ENCODE assay signal across 14 cellular contexts in the genomic region with DNA sequence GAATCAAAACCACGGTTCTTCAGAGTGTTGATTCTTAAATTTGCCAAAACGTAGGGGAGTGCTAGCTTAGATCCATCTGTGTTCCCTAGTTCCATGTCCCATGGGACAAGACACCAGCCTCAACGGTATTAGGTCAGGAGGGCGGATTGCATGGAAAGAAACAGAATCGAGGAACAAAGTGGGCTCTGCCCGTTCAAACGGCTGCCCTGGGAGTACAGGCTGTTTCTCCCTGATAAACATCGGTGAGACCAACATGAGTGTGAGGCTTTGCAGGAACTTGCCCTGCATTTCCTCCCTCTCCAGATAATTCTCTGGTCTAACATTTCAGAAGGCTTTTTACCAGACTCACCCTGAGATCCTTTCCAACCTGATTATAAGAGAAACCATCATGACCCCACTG.
DNase-seq lines count a peak whose midpoint lies in the region; ATAC-seq and TF ChIP-seq lines count a peak whose summit lies in the region.
"Had no signal": no experiment of that assay in that cellular context is flagged by ENCODE, and none has a peak within 500 bp of the region (broad histone marks: within the 10 kb centered on the region; RNA-seq: fewer than 3 reads in every experiment).

No MANE protein-coding gene starts in this region.

- H3K27me3 Mint-ChIP-seq in activated CD4-positive, alpha-beta T cell treated with anti-CD3 and anti-CD28 coated beads, Interleukin-2, amount 10 ng/mL, durations not matched to agents 7 days and 5 days = peaks cover 14% of the 10 kb centered on the region
- H3K27me3 Mint-ChIP-seq in activated T-helper 2 cell treated with anti-CD3 and anti-CD28 coated beads, Interferon-gamma antibody, Interleukin-2, Interleukin-4, amounts not matched to agents 10 μg/mL and 5 μg/mL and 100 μg/mL, durations not matched to agents 14 hours and 24 hours and 36 hours (ENCODE audit: low read depth) = no peaks in the 10 kb centered on the region

- TF ChIP-seq CTCF in hepatocyte (IDR thresholded peaks at IDR 0.05; ENCODE audit: poor library complexity) = no peak
- no peak for TF ChIP-seq CTCF in MM.1S (IDR thresholded peaks at IDR 0.05; ENCODE audit: low read length)

- H3K4me3 ChIP-seq in hepatocyte (no peak overlapping the region), stomach smooth muscle (ENCODE audit: low read length in 2 of 2) (peak overlapping the region in 1 of 2 donors; percentile 22), MM.1S (ENCODE audit: low read length) (no peak overlapping the region)
- H3K4me3 ChIP-seq: ovary had no signal

- intact Hi-C loops in activated T-helper 2 cell treated with anti-CD3 and anti-CD28 coated beads, Interferon-gamma antibody, Interleukin-2, Interleukin-4, amounts not matched to agents 10 μg/mL and 5 μg/mL and 100 μg/mL, durations not matched to agents 14 hours and 24 hours and 36 hours (cut with micrococcal nuclease) = no loop called here

- no peaks in the 10 kb centered on the region for H3K36me3 ChIP-seq in hepatocyte (replicated peaks; ENCODE audit: insufficient read depth, low read depth)
- peaks cover 0 to 4% of the 10 kb centered on the region in 2 donors for H3K36me3 ChIP-seq in stomach smooth muscle (ENCODE audit: control insufficient read depth in 2 of 2, insufficient read depth in 2 of 2, low read length in 2 of 2)
- no peaks in the 10 kb centered on the region for H3K36me3 ChIP-seq in MM.1S (replicated peaks; ENCODE audit: insufficient read depth, low read length)
- H3K36me3 ChIP-seq: ovary had no signal

- H3K9me3 ChIP-seq in hepatocyte (ENCODE audit: low read depth) (no peaks in the 10 kb centered on the region), stomach smooth muscle (ENCODE audit: control insufficient read depth in 2 of 2, low read length in 2 of 2) (no peaks in the 10 kb centered on the region), MM.1S (replicated peaks; ENCODE audit: insufficient read depth, low read length) (no peaks in the 10 kb centered on the region)
- H3K9me3 ChIP-seq: ovary had no signal

- 59% methylated on average over 8 of the region's 8 CpGs for whole genome bisulfite sequencing in hepatocyte (ENCODE audit: low lambda C conversion rate, missing lambda C conversion rate)

- H3K27ac ChIP-seq in hepatocyte = peak overlapping the region; percentile 73
- peak overlapping the region; percentile 64 for H3K27ac ChIP-seq in stomach smooth muscle (ENCODE audit: low read length)
- no peak overlapping the region for H3K27ac ChIP-seq in MM.1S (ENCODE audit: low read length)
- H3K27ac ChIP-seq: KMS-11, ovary had no signal

- H2AFZ ChIP-seq in hepatocyte (no peak overlapping the region), MM.1S (ENCODE audit: low read length) (no peak overlapping the region)

- CTCF ChIA-PET in activated CD4-positive, alpha-beta T cell treated with anti-CD3 and anti-CD28 coated beads, Interleukin-2, amount 10 ng/mL, durations not matched to agents 7 days and 5 days (lab: Charles Lee) = interaction anchor here (1.0 kb wide), 1 partner anchor 11 kb away, joined by 3 read pairs; no protein-coding TSS in a partner anchor

- peak overlapping the region; percentile 32 for H3K4me2 ChIP-seq in hepatocyte
- no peak overlapping the region for H3K4me2 ChIP-seq in MM.1S (ENCODE audit: low read depth, low read length)
- H3K4me2 ChIP-seq: KMS-11 had no signal

- H3K9me3 Mint-ChIP-seq in activated CD4-positive, alpha-beta T cell treated with anti-CD3 and anti-CD28 coated beads, Interleukin-2, amount 10 ng/mL, durations not matched to agents 7 days and 5 days = no peaks in the 10 kb centered on the region
- H3K9me3 Mint-ChIP-seq in activated T-helper 2 cell treated with anti-CD3 and anti-CD28 coated beads, Interferon-gamma antibody, Interleukin-2, Interleukin-4, amounts not matched to agents 10 μg/mL and 5 μg/mL and 100 μg/mL, durations not matched to agents 14 hours and 24 hours and 36 hours = no peaks in the 10 kb centered on the region
- H3K9me3 Mint-ChIP-seq: CD4-positive, alpha-beta memory T cell had no signal

- H3K9ac ChIP-seq in stomach smooth muscle (ENCODE audit: low read length in 2 of 2) (peak overlapping the region in 1 of 2 donors; percentile 20), MM.1S (ENCODE audit: low read length) (no peak overlapping the region)
- H3K9ac ChIP-seq: KMS-11 had no signal

- no peak overlapping the region for H3K27ac Mint-ChIP-seq in activated CD4-positive, alpha-beta T cell treated with anti-CD3 and anti-CD28 coated beads, Interleukin-2, amount 10 ng/mL, durations not matched to agents 7 days and 5 days
- no peak overlapping the region for H3K27ac Mint-ChIP-seq in activated T-helper 2 cell treated with anti-CD3 and anti-CD28 coated beads, Interferon-gamma antibody, Interleukin-2, Interleukin-4, amounts not matched to agents 10 μg/mL and 5 μg/mL and 100 μg/mL, durations not matched to agents 14 hours and 24 hours and 36 hours
- H3K27ac Mint-ChIP-seq: CD4-positive, alpha-beta memory T cell had no signal

- POLR2A ChIA-PET in activated CD4-positive, alpha-beta T cell treated with anti-CD3 and anti-CD28 coated beads, Interleukin-2, amount 10 ng/mL, durations not matched to agents 7 days and 5 days (lab: Charles Lee) = no interaction called here

- H3K79me2 ChIP-seq in hepatocyte (peaks cover 58% of the 10 kb centered on the region), MM.1S (ENCODE audit: low read length) (no peaks in the 10 kb centered on the region)

- ATAC-seq in HG03196 (IDR thresholded peaks at IDR 0.05; ENCODE audit: unreplicated experiment) (no peak), HG02938 (IDR thresholded peaks at IDR 0.05; ENCODE audit: unreplicated experiment) (no peak)

- H3K4me3 Mint-ChIP-seq in activated CD4-positive, alpha-beta T cell treated with anti-CD3 and anti-CD28 coated beads, Interleukin-2, amount 10 ng/mL, durations not matched to agents 7 days and 5 days = peak overlapping the region; percentile 44
- peak overlapping the region; percentile 30 for H3K4me3 Mint-ChIP-seq in activated T-helper 2 cell treated with anti-CD3 and anti-CD28 coated beads, Interferon-gamma antibody, Interleukin-2, Interleukin-4, amounts not matched to agents 10 μg/mL and 5 μg/mL and 100 μg/mL, durations not matched to agents 14 hours and 24 hours and 36 hours (ENCODE audit: low read depth)

- peaks cover 7% of the 10 kb centered on the region for H3K4me1 ChIP-seq in hepatocyte (ENCODE audit: insufficient read depth)
- H3K4me1 ChIP-seq in stomach smooth muscle (ENCODE audit: control insufficient read depth, insufficient read depth, low read length) = peaks cover 55% of the 10 kb centered on the region
- no peaks in the 10 kb centered on the region for H3K4me1 ChIP-seq in MM.1S (ENCODE audit: low read length)

- no peak for DNase-seq in activated CD4-positive, alpha-beta T cell treated with anti-CD3 and anti-CD28 coated beads, Interleukin-2, amount 10 ng/mL, durations not matched to agents 7 days and 5 days
- no peak for DNase-seq in activated CD4-positive, alpha-beta T cell treated with anti-CD3 and anti-CD28 coated beads, Interleukin-2, amount 50 U/mL, for 48 hours
- no peak for DNase-seq in activated T-helper 2 cell treated with anti-CD3 and anti-CD28 coated beads, Interferon-gamma antibody, Interleukin-2, Interleukin-4, amounts not matched to agents 10 μg/mL and 5 μg/mL and 100 μg/mL, durations not matched to agents 14 hours and 24 hours and 36 hours (ENCODE audit: low spot score)
- DNase-seq in hepatocyte (ENCODE audit: low spot score) (no peak), MM.1S (no peak)
- DNase-seq: activated gamma-delta T cell; CD4-positive, alpha-beta memory T cell; NCI-H1417 treated with DMSO at 0.1 percent for 48 hours; NCI-H2227 treated with DMSO at 0.1 percent for 48 hours; ovary had no signal

- no peaks in the 10 kb centered on the region for H3F3A ChIP-seq in MM.1S (ENCODE audit: insufficient read depth, low read length)

- H3K4me1 Mint-ChIP-seq in activated CD4-positive, alpha-beta T cell treated with anti-CD3 and anti-CD28 coated beads, Interleukin-2, amount 10 ng/mL, durations not matched to agents 7 days and 5 days = no peaks in the 10 kb centered on the region
- H3K4me1 Mint-ChIP-seq in activated T-helper 2 cell treated with anti-CD3 and anti-CD28 coated beads, Interferon-gamma antibody, Interleukin-2, Interleukin-4, amounts not matched to agents 10 μg/mL and 5 μg/mL and 100 μg/mL, durations not matched to agents 14 hours and 24 hours and 36 hours (ENCODE audit: low read depth) = no peaks in the 10 kb centered on the region
- H3K4me1 Mint-ChIP-seq: CD4-positive, alpha-beta memory T cell had no signal

- no peaks in the 10 kb centered on the region for H3K27me3 ChIP-seq in hepatocyte
- H3K27me3 ChIP-seq in stomach smooth muscle (ENCODE audit: control insufficient read depth in 1 of 2, insufficient read depth in 2 of 2, low read length in 2 of 2) = no peaks in the 10 kb centered on the region
- peaks cover 94% of the 10 kb centered on the region for H3K27me3 ChIP-seq in MM.1S (replicated peaks; ENCODE audit: insufficient read depth, low read length)
- H3K27me3 ChIP-seq: ovary had no signal

- H3K36me3 Mint-ChIP-seq in activated CD4-positive, alpha-beta T cell treated with anti-CD3 and anti-CD28 coated beads, Interleukin-2, amount 10 ng/mL, durations not matched to agents 7 days and 5 days (ENCODE audit: low read depth) = no peaks in the 10 kb centered on the region
- no peaks in the 10 kb centered on the region for H3K36me3 Mint-ChIP-seq in activated T-helper 2 cell treated with anti-CD3 and anti-CD28 coated beads, Interferon-gamma antibody, Interleukin-2, Interleukin-4, amounts not matched to agents 10 μg/mL and 5 μg/mL and 100 μg/mL, durations not matched to agents 14 hours and 24 hours and 36 hours (ENCODE audit: low read depth)
- H3K36me3 Mint-ChIP-seq: CD4-positive, alpha-beta memory T cell had no signal

- no peaks in the 10 kb centered on the region for H3K9me2 ChIP-seq in hepatocyte (replicated peaks; ENCODE audit: insufficient read depth)
- H3K9me2 ChIP-seq in MM.1S (replicated peaks; ENCODE audit: insufficient read depth, low read length) = no peaks in the 10 kb centered on the region

- H4K20me1 ChIP-seq in hepatocyte (ENCODE audit: insufficient read depth, poor library complexity, severe bottlenecking) = peaks cover 3% of the 10 kb centered on the region
- no peaks in the 10 kb centered on the region for H4K20me1 ChIP-seq in MM.1S (ENCODE audit: insufficient read depth, low read length)
